ENCODE assay signal across 8 cellular contexts in genomic region chr2:216666461-216667233, GRCh38. TPM values are rescaled to one million over a fixed set of nuclear protein-coding genes. Genes with fewer than 3 reads are reported as not detected.
DNase-seq lines count a peak whose midpoint lies in the region; TF ChIP-seq lines count a peak whose summit lies in the region.

No MANE protein-coding gene starts in this region.

- H3K36me3 Mint-ChIP-seq in endodermal cell (ENCODE audit: low read depth): peaks cover 7% of the 10 kb centered on the region

- no peak overlapping the region for H3K4me3 Mint-ChIP-seq in endodermal cell

- H2BK15ac ChIP-seq in mesendoderm (replicated peaks; ENCODE audit: low read depth): no peak overlapping the region

- H3K4me3 ChIP-seq in BJ (ENCODE audit: low read depth, low read length) (no peak overlapping the region), endodermal cell (ENCODE audit: low read length) (no peak overlapping the region), mesendoderm (ENCODE audit: low read length) (no peak overlapping the region)

- H3K4me1 Mint-ChIP-seq in endodermal cell: peaks cover 11% of the 10 kb centered on the region

- no peak overlapping the region for H3K4ac ChIP-seq in mesendoderm (ENCODE audit: low read depth, low read length)

- no peak overlapping the region for H3K27ac ChIP-seq in endodermal cell (ENCODE audit: low read depth, low read length)
- no peak overlapping the region for H3K27ac ChIP-seq in mesendoderm (ENCODE audit: low read depth, low read length)

- no peak overlapping the region for H2AK5ac ChIP-seq in mesendoderm (ENCODE audit: low read length)

- no peak overlapping the region for H3K23ac ChIP-seq in mesendoderm (ENCODE audit: low read length)

- TF ChIP-seq CTCF in BJ (IDR thresholded peaks at IDR 0.05; ENCODE audit: insufficient read depth, low read depth, low read length) (peak; percentile 97), endodermal cell (conservative IDR thresholded peaks at IDR 0.05) (peak; percentile 99)

- H3K4me1 ChIP-seq in endodermal cell (ENCODE audit: control insufficient read depth, insufficient read depth, low read length): peaks cover 9% of the 10 kb centered on the region
- peaks cover 8% of the 10 kb centered on the region for H3K4me1 ChIP-seq in mesendoderm (ENCODE audit: control insufficient read depth, low read depth, low read length)

- H3K36me3 ChIP-seq in BJ (ENCODE audit: control insufficient read depth, insufficient read depth, low read length) (no peaks in the 10 kb centered on the region), endodermal cell (ENCODE audit: control insufficient read depth, insufficient read depth, low read length) (peaks cover 23% of the 10 kb centered on the region), mesendoderm (ENCODE audit: control insufficient read depth, insufficient read depth, low read length) (no peaks in the 10 kb centered on the region)

- H3K27ac Mint-ChIP-seq in endodermal cell: no peak overlapping the region

- POLR2A ChIA-PET in BJ (lab: Charles Lee): no interaction called here

- no peak overlapping the region for H4K8ac ChIP-seq in mesendoderm (ENCODE audit: low read depth, low read length)

- no peak overlapping the region for H3K18ac ChIP-seq in mesendoderm (ENCODE audit: low read length)

- H3K79me1 ChIP-seq in mesendoderm (ENCODE audit: low read length): no peaks in the 10 kb centered on the region

- peaks cover 2% of the 10 kb centered on the region for H3K27me3 Mint-ChIP-seq in endodermal cell (ENCODE audit: insufficient read depth)

- H3K9me3 ChIP-seq in endodermal cell (ENCODE audit: control insufficient read depth, low read length): no peaks in the 10 kb centered on the region

- no peak overlapping the region for H3K56ac ChIP-seq in mesendoderm (ENCODE audit: low read length)

- 26 to 33% methylated on average over 8 to 9 of the region's 9 CpGs for WGBS in endodermal cell (ENCODE audit: insufficient coverage in 1 of 2, insufficient read length in 1 of 2), 2 experiments
- no CpG with 5 or more reads among the region's 9 CpGs for whole genome bisulfite sequencing in mesendoderm (ENCODE audit: extremely low coverage, insufficient coverage, low lambda C conversion rate)

- no peak overlapping the region for H2BK5ac ChIP-seq in mesendoderm (ENCODE audit: low read length)

- no peak overlapping the region for H4K5ac ChIP-seq in mesendoderm (ENCODE audit: low read length)

- H2BK120ac ChIP-seq in mesendoderm (ENCODE audit: low read depth, low read length): no peak overlapping the region

- no peaks in the 10 kb centered on the region for H3K9me3 Mint-ChIP-seq in endodermal cell

- H3K27me3 ChIP-seq in BJ (ENCODE audit: control insufficient read depth, insufficient read depth, low read length) (no peaks in the 10 kb centered on the region; the same call in 1 of the 2 replicates), endodermal cell (ENCODE audit: control insufficient read depth, insufficient read depth, low read length, poor library complexity, severe bottlenecking) (no peaks in the 10 kb centered on the region), mesendoderm (ENCODE audit: insufficient read depth, low read length, poor library complexity) (no peaks in the 10 kb centered on the region)

- DNase-seq in BJ (ENCODE audit: low read depth) (no peak), GM19240 (ENCODE audit: insufficient read length, low spot score) (peak; percentile 77), HK-2 (ENCODE audit: unreplicated experiment) (peak; percentile 74), NCI-H82 (lab: John Stamatoyannopoulos, UW) (peak; percentile 91), endodermal cell (peak; percentile 97), mesendoderm (peak; percentile 94)
- peak; percentile 88 for DNase-seq in activated CD8-positive, alpha-beta memory T cell treated with anti-CD3 and anti-CD28 coated beads for 24 hours
- peak; percentile 35 to 44 for DNase-seq in stimulated activated CD8-positive, alpha-beta memory T cell treated with anti-CD3 and anti-CD28 coated beads, Interleukin-7, amount 100 ng/mL, for 1 hour (ENCODE audit: low read depth in 2 of 2)

- no peak overlapping the region for H3K4me2 ChIP-seq in mesendoderm (ENCODE audit: low read length)

- H3K9ac ChIP-seq in endodermal cell (ENCODE audit: extremely low read depth, low read length, poor library complexity, severe bottlenecking): no peak overlapping the region
- no peak overlapping the region for H3K9ac ChIP-seq in mesendoderm (ENCODE audit: low read length)

- CTCF ChIA-PET in BJ (lab: Yijun Ruan, JAX): interaction anchor here (0.6 to 23.2 kb wide), 24 partner anchors 8 to 634 kb away, joined by 3 to 531 read pairs (median 4); partner anchors contain the start of genes RPL37A and XRCC5

- no peaks in the 10 kb centered on the region for H3K79me2 ChIP-seq in mesendoderm (ENCODE audit: control insufficient read depth, insufficient read depth, low read length)

RNA-seq across cellular contexts. Expression of gene IGFBP5, which starts 28.7 kb away (rescaled TPM):
- 882 and 1,060 TPM in 2 replicates for polyA plus RNA-seq in BJ (2011; rRNA removed)
- 478 and 512 TPM in 2 replicates for polyA minus RNA-seq in BJ (2011; rRNA and poly(A)+ RNA removed)
- 1 to 10 TPM; 3.6 to 8.9 TPM for total RNA-seq in endodermal cell
- 215 TPM for polyA plus RNA-seq in endodermal cell (2013, experiment 1 of 2)
- 246 TPM for polyA plus RNA-seq in endodermal cell (2013, experiment 2 of 2)
- polyA plus RNA-seq in mesendoderm (2013, experiment 1 of 2): 0.35 TPM
- polyA plus RNA-seq in mesendoderm (2013, experiment 2 of 2): 0.32 TPM

RNA-seq across cellular contexts. Expression of gene IGFBP2, which starts 33.4 kb away (rescaled TPM):
- polyA plus RNA-seq in BJ (2011; rRNA removed): 122 and 142 TPM in 2 replicates
- polyA minus RNA-seq in BJ (2011; rRNA and poly(A)+ RNA removed): 30.7 and 38.3 TPM in 2 replicates
- 100 to 1,000 TPM in 1 of 2 donors, 10 to 100 TPM in 1; 80.8 to 313 TPM for total RNA-seq in endodermal cell
- polyA plus RNA-seq in endodermal cell (2013, experiment 1 of 2): 698 TPM
- polyA plus RNA-seq in endodermal cell (2013, experiment 2 of 2): 702 TPM
- polyA plus RNA-seq in mesendoderm (2013, experiment 1 of 2): 158 TPM
- polyA plus RNA-seq in mesendoderm (2013, experiment 2 of 2): 159 TPM
